ENCODE assay signal across 8 cellular contexts in the genomic region with DNA sequence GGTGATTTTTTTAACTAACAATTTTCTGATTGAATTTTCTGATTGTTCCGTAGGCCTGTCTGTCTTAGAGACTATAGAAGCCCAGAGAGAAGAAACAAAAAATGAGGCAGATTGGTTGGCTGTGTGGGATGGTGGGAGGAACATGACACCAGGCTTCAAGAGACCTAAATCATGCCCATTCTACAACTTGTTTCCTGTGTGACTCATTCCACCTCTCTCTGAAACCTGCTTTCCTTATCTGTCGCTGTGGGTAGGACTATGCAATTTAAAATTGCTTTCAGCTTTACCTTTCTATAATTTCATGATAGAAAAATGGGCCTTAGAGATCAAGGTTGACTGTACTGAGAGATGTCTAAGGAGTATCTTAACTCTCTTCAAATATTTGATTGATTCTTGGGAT. TPM values are rescaled to one million over a fixed set of nuclear protein-coding genes. Genes with fewer than 3 reads are reported as not detected.
A peak's percentile ranks its signal among the peaks of the same experiment; 100 is the strongest.
DNase-seq lines count a peak whose midpoint lies in the region; ATAC-seq, FAIRE-seq and TF ChIP-seq lines count a peak whose summit lies in the region.

No MANE protein-coding gene starts in this region.

- 22 to 24% methylated on average over 2 of the region's 2 CpGs for WGBS in lung, 2 donors

- POLR2A ChIA-PET in activated CD4-positive, alpha-beta memory T cell treated with anti-CD3 and anti-CD28 coated beads, Interleukin-2, amount 10 ng/mL, durations not matched to agents 7 days and 5 days (lab: Charles Lee), result interaction anchor here (1.7 kb wide), 1 partner anchor 9 kb away, joined by 7 read pairs; no protein-coding TSS in a partner anchor

- no peaks in the 10 kb centered on the region for H3K9me3 Mint-ChIP-seq in activated CD4-positive, alpha-beta memory T cell treated with anti-CD3 and anti-CD28 coated beads, Interleukin-2, amount 10 ng/mL, durations not matched to agents 7 days and 5 days
- H3K9me3 Mint-ChIP-seq in type B pancreatic cell, result peaks cover 5% of the 10 kb centered on the region

- H3K27ac ChIP-seq in lung (ENCODE audit: low read depth in 1 of 2, low read length in 1 of 2), result no peak overlapping the region

- peak overlapping the region; percentile 96 for H3K27ac Mint-ChIP-seq in activated CD4-positive, alpha-beta memory T cell treated with anti-CD3 and anti-CD28 coated beads, Interleukin-2, amount 10 ng/mL, durations not matched to agents 7 days and 5 days
- no peak overlapping the region for H3K27ac Mint-ChIP-seq in type B pancreatic cell

- no peak overlapping the region for H3K4me3 ChIP-seq in GM12865 (ENCODE audit: low read depth, low read length)
- H3K4me3 ChIP-seq in lung, result no peak overlapping the region

- peak; percentile 91 for ATAC-seq in GM21717 (IDR thresholded peaks at IDR 0.05; ENCODE audit: unreplicated experiment)
- ATAC-seq in lung (ENCODE audit: insufficient read depth, low FRiP score), result peak; percentile 58

- H3K4me3 Mint-ChIP-seq in activated CD4-positive, alpha-beta memory T cell treated with anti-CD3 and anti-CD28 coated beads, Interleukin-2, amount 10 ng/mL, durations not matched to agents 7 days and 5 days, result peak overlapping the region; percentile 63
- no peak overlapping the region for H3K4me3 Mint-ChIP-seq in type B pancreatic cell

- no peaks in the 10 kb centered on the region for H3K27me3 Mint-ChIP-seq in activated CD4-positive, alpha-beta memory T cell treated with anti-CD3 and anti-CD28 coated beads, Interleukin-2, amount 10 ng/mL, durations not matched to agents 7 days and 5 days
- no peaks in the 10 kb centered on the region for H3K27me3 Mint-ChIP-seq in type B pancreatic cell

- CTCF ChIA-PET in activated CD4-positive, alpha-beta memory T cell treated with anti-CD3 and anti-CD28 coated beads, Interleukin-2, amount 10 ng/mL, durations not matched to agents 7 days and 5 days (lab: Charles Lee), result interaction anchor here (1.0 kb wide), 1 partner anchor 21 kb away, joined by 3 read pairs; no protein-coding TSS in a partner anchor

- peaks cover 0 to 8% of the 10 kb centered on the region in 2 donors for H3K4me1 ChIP-seq in lung (ENCODE audit: control insufficient read depth in 2 of 2, insufficient read depth in 2 of 2, low read length in 2 of 2)

- H3K36me3 ChIP-seq in lung (ENCODE audit: control insufficient read depth in 2 of 2, insufficient read depth in 2 of 2, low read length in 2 of 2), result peaks cover 10 to 12% of the 10 kb centered on the region in 2 donors

- H3K36me3 Mint-ChIP-seq in activated CD4-positive, alpha-beta memory T cell treated with anti-CD3 and anti-CD28 coated beads, Interleukin-2, amount 10 ng/mL, durations not matched to agents 7 days and 5 days (ENCODE audit: low read depth), result peaks cover 76% of the 10 kb centered on the region
- H3K36me3 Mint-ChIP-seq in type B pancreatic cell, result peaks cover 42% of the 10 kb centered on the region

- peaks cover 91% of the 10 kb centered on the region for H3K4me1 Mint-ChIP-seq in activated CD4-positive, alpha-beta memory T cell treated with anti-CD3 and anti-CD28 coated beads, Interleukin-2, amount 10 ng/mL, durations not matched to agents 7 days and 5 days
- H3K4me1 Mint-ChIP-seq in type B pancreatic cell (ENCODE audit: unreplicated experiment), result peaks cover 10% of the 10 kb centered on the region

- no peaks in the 10 kb centered on the region for H3K9me3 ChIP-seq in lung (ENCODE audit: control insufficient read depth in 2 of 2, insufficient read depth in 1 of 2, low read length in 1 of 2)

- peak; percentile 81 for DNase-seq in GM12865 (ENCODE audit: low read depth)
- DNase-seq in HTR-8/SVneo (ENCODE audit: insufficient read length, low spot score), result peak; percentile 57
- peak; percentile 65 for DNase-seq in activated CD4-positive, alpha-beta memory T cell treated with anti-CD3 and anti-CD28 coated beads, Interleukin-2, amount 10 ng/mL, durations not matched to agents 7 days and 5 days
- no peak for DNase-seq in lung (ENCODE audit: low spot score)
- DNase-seq in NCI-H1092 treated with DMSO at 0.1 percent for 48 hours (lab: John Stamatoyannopoulos, UW), result no peak
- no peak for DNase-seq in type B pancreatic cell (ENCODE audit: extremely low spot score, unreplicated experiment)
- DNase-seq in inferior parietal cortex (ENCODE audit: extremely low spot score), result no peak

- H3K27me3 ChIP-seq in lung (ENCODE audit: control insufficient read depth, insufficient read depth), result no peaks in the 10 kb centered on the region

- TF ChIP-seq CTCF in GM12865 (IDR thresholded peaks at IDR 0.05; ENCODE audit: insufficient read depth, low read depth, low read length, missing control alignments) (no peak), lung (IDR thresholded peaks at IDR 0.05; ENCODE audit: control extremely low read depth, extremely low read depth) (no peak), type B pancreatic cell (conservative IDR thresholded peaks at IDR 0.05) (no peak)

- no peak for FAIRE-seq in HTR-8/SVneo (lab: Jason Lieb, UNC)

RNA-seq across cellular contexts. Expression of gene OXNAD1, which starts 44.5 kb away (rescaled TPM):
- total RNA-seq in activated CD4-positive, alpha-beta memory T cell treated with anti-CD3 and anti-CD28 coated beads, Interleukin-2, amount 10 ng/mL, durations not matched to agents 7 days and 5 days, result 10 to 100 TPM; 26.9 to 27.1 TPM
- 10 to 100 TPM; 11.8 to 23.4 TPM for total RNA-seq in lung
- polyA plus RNA-seq in lung, result 1 to 10 TPM; 4.4 to 7.0 TPM
- 15.1 and 16.0 TPM in 2 replicates for total RNA-seq in type B pancreatic cell (ENCODE audit: low replicate concordance)

RNA-seq across cellular contexts. Expression of gene DPH3, which starts 44.8 kb away (rescaled TPM):
- 10 to 100 TPM; 16.7 to 19.8 TPM for total RNA-seq in activated CD4-positive, alpha-beta memory T cell treated with anti-CD3 and anti-CD28 coated beads, Interleukin-2, amount 10 ng/mL, durations not matched to agents 7 days and 5 days
- 10 to 100 TPM; 11.7 to 22.0 TPM for total RNA-seq in lung
- 10 to 100 TPM; 13.9 to 18.7 TPM for polyA plus RNA-seq in lung
- total RNA-seq in type B pancreatic cell (ENCODE audit: low replicate concordance), result 30.0 and 30.2 TPM in 2 replicates

Comparison
In these comparisons a context has a peak if more than half of its experiments do, and no peak if none do; other contexts are left out.
1. DNase-seq: peak in GM12865 (single experiment), HTR-8/SVneo (single experiment) and activated CD4-positive, alpha-beta memory T cell treated with anti-CD3 and anti-CD28 coated beads, Interleukin-2, amount 10 ng/mL, durations not matched to agents 7 days and 5 days (single experiment); none in lung (single experiment), NCI-H1092 treated with DMSO at 0.1 percent for 48 hours (single experiment), type B pancreatic cell (single experiment) and inferior parietal cortex (single experiment).